Comparison of ENCODE assay signal across 16 cellular contexts in genomic region chr5:38782185-38782584, GRCh38.
DNase-seq lines count a peak whose midpoint lies in the region; ATAC-seq and TF ChIP-seq lines count a peak whose summit lies in the region.
"Had no signal": no experiment of that assay in that cellular context is flagged by ENCODE, and none has a peak within 500 bp of the region (broad histone marks: within the 10 kb centered on the region; RNA-seq: fewer than 3 reads in every experiment).

No MANE protein-coding gene starts in this region.

- ATAC-seq in GM18858 (IDR thresholded peaks at IDR 0.05; ENCODE audit: unreplicated experiment) (peak; percentile 68), IMR-90 (ENCODE audit: low read depth) (no peak)
- ATAC-seq: T-cell had no signal

- H3K9ac ChIP-seq in IMR-90 (ENCODE audit: low read depth, low read length), result no peak overlapping the region
- no peak overlapping the region for H3K9ac ChIP-seq in fibroblast of lung (ENCODE audit: insufficient read depth, low read length)

- peak overlapping the region; percentile 13; the same call in 1 of the 2 replicates for H3K4ac ChIP-seq in IMR-90 (ENCODE audit: low read depth, low read length)

- no peak for TF ChIP-seq EP300 in stomach (IDR thresholded peaks at IDR 0.05)

- no peak for TF ChIP-seq RAD21 in IMR-90 (IDR thresholded peaks at IDR 0.05; ENCODE audit: low read length)

- peak overlapping the region; percentile 59 for H2BK5ac ChIP-seq in IMR-90 (ENCODE audit: low read depth, low read length, poor library complexity, severe bottlenecking)

- H2BK15ac ChIP-seq in IMR-90 (ENCODE audit: low read depth, low read length), result peak overlapping the region; percentile 63; the same call in 1 of the 3 replicates

- POLR2A ChIA-PET in IMR-90 (lab: Charles Lee; ENCODE audit: unreplicated experiment), result interaction anchor here (1.4 kb wide), 1 partner anchor 26 kb away, joined by 3 read pairs; no protein-coding TSS in a partner anchor

- 0 out of 2 replicates have a peak overlapping the region, but pooled peaks have one; percentile 6 for H2AK5ac ChIP-seq in IMR-90 (ENCODE audit: low read depth, low read length)

- no peak overlapping the region for H3K4me2 ChIP-seq in IMR-90 (ENCODE audit: low read depth, low read length)
- no peak overlapping the region for H3K4me2 ChIP-seq in fibroblast of lung (ENCODE audit: extremely low read depth, insufficient read depth, low read length)

- peak overlapping the region; percentile 58; the same call in 1 of the 2 replicates for H4K91ac ChIP-seq in IMR-90 (ENCODE audit: insufficient read depth, low read depth, low read length)

- H3K56ac ChIP-seq in IMR-90 (ENCODE audit: extremely low read depth, insufficient read depth, low read length), result no peak overlapping the region

- TF ChIP-seq POLR2A in IMR-90 (IDR thresholded peaks at IDR 0.05; ENCODE audit: low read depth, low read length) (no peak), stomach (IDR thresholded peaks at IDR 0.05) (no peak)

- peak overlapping the region; percentile 4; the same call in 1 of the 2 replicates for H3K14ac ChIP-seq in IMR-90 (replicated peaks; ENCODE audit: low read depth, low read length)

- H4K8ac ChIP-seq in IMR-90 (ENCODE audit: low read depth in 2 of 2, low read length in 2 of 2), result peak overlapping the region; percentile 2 to 60; a peak in 3 of 4 replicates

- peak overlapping the region; percentile 11; the same call in 1 of the 2 replicates for H2BK120ac ChIP-seq in IMR-90 (ENCODE audit: low read depth, low read length)

- H3K36me3 ChIP-seq in IMR-90 (ENCODE audit: control insufficient read depth, insufficient read depth, low read length) (no peaks in the 10 kb centered on the region), fibroblast of lung (ENCODE audit: control insufficient read depth, insufficient read depth, low read length) (no peaks in the 10 kb centered on the region), stomach (no peaks in the 10 kb centered on the region)

- H3K4me3 ChIP-seq in IMR-90 (ENCODE audit: insufficient read depth, low read depth, low read length) (no peak overlapping the region), fibroblast of lung (replicated peaks in 1 of 4; ENCODE audit: control extremely low read depth in 1 of 4, insufficient read depth in 1 of 4, low read depth in 3 of 4, low read length in 4 of 4) (no peak overlapping the region), stomach (no peak overlapping the region)
- H3K4me3 ChIP-seq: body of pancreas had no signal

- peak overlapping the region; percentile 36; the same call in 1 of the 2 replicates for H4K5ac ChIP-seq in IMR-90 (ENCODE audit: low read depth, low read length)

- no peaks in the 10 kb centered on the region for H3K79me2 ChIP-seq in fibroblast of lung (ENCODE audit: control insufficient read depth, insufficient read depth, low read length)

- H3K27ac ChIP-seq in IMR-90 (ENCODE audit: insufficient read depth, low read length), result peak overlapping the region; percentile 73; the same call in 1 of the 2 replicates
- peak overlapping the region; percentile 73 for H3K27ac ChIP-seq in fibroblast of lung (ENCODE audit: insufficient read depth, low read length)
- H3K27ac ChIP-seq in stomach, result peak overlapping the region in 3 of 5 donors; percentile 41 to 54 (median 54)

- no peak overlapping the region for H3K23ac ChIP-seq in IMR-90 (ENCODE audit: low read depth, low read length)

- CTCF ChIA-PET in IMR-90 (lab: Yijun Ruan, JAX), result interaction anchor here (2.3 kb wide), 1 partner anchor 340 kb away, joined by 8 read pairs; no protein-coding TSS in a partner anchor

- H3K9me1 ChIP-seq in IMR-90 (ENCODE audit: insufficient read depth, low read length), result peaks cover 3% of the 10 kb centered on the region; the same call in 1 of the 2 replicates

- TF ChIP-seq CTCF in IMR-90 (conservative IDR thresholded peaks at IDR 0.05; ENCODE audit: low read depth, low read length), result no peak
- TF ChIP-seq CTCF in fibroblast of lung (conservative IDR thresholded peaks at IDR 0.05 in 1 of 2, IDR thresholded peaks at IDR 0.05 in 1 of 2; ENCODE audit: low read depth in 1 of 2, low read length in 2 of 2), result no peak
- no peak for TF ChIP-seq CTCF in stomach (IDR thresholded peaks at IDR 0.05)

- 0 out of 2 replicates have a peak overlapping the region, but pooled peaks have one; percentile 8 for H2BK20ac ChIP-seq in IMR-90 (ENCODE audit: low read depth, low read length)

- peak overlapping the region; percentile 88 for H3K18ac ChIP-seq in IMR-90 (ENCODE audit: low read depth, low read length)

- no peak overlapping the region for H2AK9ac ChIP-seq in IMR-90 (replicated peaks; ENCODE audit: low read depth, low read length, poor library complexity)

- H3K4me1 ChIP-seq in IMR-90 (ENCODE audit: control insufficient read depth, insufficient read depth, low read length), result peaks cover 9% of the 10 kb centered on the region
- H3K4me1 ChIP-seq in fibroblast of lung (ENCODE audit: control insufficient read depth, extremely low read depth, insufficient read depth, low read length), result peaks cover 26% of the 10 kb centered on the region
- H3K4me1 ChIP-seq in stomach, result peaks cover 12 to 20% (median 17%) of the 10 kb centered on the region in 4 donors

- H3K27me3 ChIP-seq in IMR-90 (ENCODE audit: control insufficient read depth, insufficient read depth, low read length) (no peaks in the 10 kb centered on the region; the same call in 1 of the 2 replicates), fibroblast of lung (ENCODE audit: control insufficient read depth, insufficient read depth, low read length) (no peaks in the 10 kb centered on the region), stomach (no peaks in the 10 kb centered on the region)
- H3K27me3 ChIP-seq: body of pancreas had no signal

- intact Hi-C loops in IMR-90 (cut with micrococcal nuclease) (loop anchor here (2.0 kb wide), 1 partner anchor 17 kb away; no protein-coding TSS in a partner anchor), stomach (cut with DNase I; ENCODE audit: low total_unique reads) (no loop called here)

- no peaks in the 10 kb centered on the region for H3K79me1 ChIP-seq in IMR-90 (ENCODE audit: low read depth in 1 of 2, low read length in 2 of 2)

- dilution Hi-C loops in IMR-90 (cut with HindIII; ENCODE audit: low sequenced_read_pairs, unreplicated experiment), result no loop called here

- DNase-seq in IMR-90, result no peak
- DNase-seq in fibroblast of lung (ENCODE audit: low read depth in 2 of 2), result no peak
- no peak for DNase-seq in stomach
- no peak for DNase-seq in NCI-H82 (lab: John Stamatoyannopoulos, UW)
- no peak for DNase-seq in hepatic stellate cell (ENCODE audit: low spot score)
- DNase-seq in NOMO-1 treated with dmso at 0.1 percent for 144 hours (lab: John Stamatoyannopoulos, UW; ENCODE audit: unreplicated experiment), result no peak
- DNase-seq: body of pancreas; Caco-2; cortex of kidney; immature natural killer cell; KG1; mesendoderm; NCI-H1105; NK-92 treated with Interleukin-12 subunit alpha and Interleukin-12 subunit beta, amount 100 ng/mL, for 24 hours; T-cell had no signal

- no TSS peak for BruUV-seq in IMR-90 (replicated peaks; lab: Mats Ljungman, UMichigan)

- H4K20me1 ChIP-seq in IMR-90 (ENCODE audit: insufficient read depth, low read length) (no peaks in the 10 kb centered on the region; the same call in 1 of the 2 replicates), fibroblast of lung (ENCODE audit: control insufficient read depth, extremely low read depth, insufficient read depth, low read length) (no peaks in the 10 kb centered on the region)

- in situ Hi-C loops in IMR-90 (cut with MboI; ENCODE audit: low sequenced_read_pairs), result no loop called here

- H3K9me3 ChIP-seq in IMR-90 (ENCODE audit: control insufficient read depth, insufficient read depth, low read length) (peaks cover 4% of the 10 kb centered on the region), fibroblast of lung (ENCODE audit: control insufficient read depth, insufficient read depth, low read depth, low read length) (no peaks in the 10 kb centered on the region), stomach (peaks cover 0 to 6% (median 0%) of the 10 kb centered on the region in 4 donors)

- H2AFZ ChIP-seq in IMR-90 (replicated peaks; ENCODE audit: low read length, poor library complexity), result no peak overlapping the region
- no peak overlapping the region for H2AFZ ChIP-seq in fibroblast of lung (ENCODE audit: low read length)

TF ChIP-seq in IMR-90, 13 proteins besides CTCF, POLR2A, EP300 and RAD21:
- TF ChIP-seq RFX5 (IDR thresholded peaks at IDR 0.05; ENCODE audit: low read depth, low read length), result no peak
- no peak for TF ChIP-seq CHD1 (IDR thresholded peaks at IDR 0.05; ENCODE audit: low read depth, low read length)
- no peak for TF ChIP-seq BHLHE40 (IDR thresholded peaks at IDR 0.05; ENCODE audit: low read depth, low read length)
- TF ChIP-seq MAZ (IDR thresholded peaks at IDR 0.05; ENCODE audit: borderline replicate concordance, low read depth, low read length), result no peak
- no peak for TF ChIP-seq NFE2L2 (IDR thresholded peaks at IDR 0.05; ENCODE audit: low read depth, low read length)
- no peak for TF ChIP-seq SMC3 (IDR thresholded peaks at IDR 0.05; ENCODE audit: low read depth, low read length)
- no peak for TF ChIP-seq FOS (IDR thresholded peaks at IDR 0.05; ENCODE audit: low read depth, low read length)
